In genomic region chr15:98933376-98933775, GRCh38 we compare ENCODE assay signal across 1 cellular context.
TF ChIP-seq lines count a peak whose summit lies in the region.

No MANE protein-coding gene starts in this region.

TF ChIP-seq in WTC11, 78 proteins besides CTCF, POLR2A, EP300 and RAD21 (continued from another document):
- no peak for TF ChIP-seq ARID4B (CRISPR knock-in tag; IDR thresholded peaks at IDR 0.05; ENCODE audit: borderline replicate concordance)
- TF ChIP-seq USF2 (CRISPR knock-in tag; IDR thresholded peaks at IDR 0.05): no peak
- no peak for TF ChIP-seq E2F4 (CRISPR knock-in tag; IDR thresholded peaks at IDR 0.05; ENCODE audit: borderline replicate concordance, low read depth)
- no peak for TF ChIP-seq NR1H2 (CRISPR knock-in tag; IDR thresholded peaks at IDR 0.05)
- TF ChIP-seq ZNF317 (CRISPR knock-in tag; IDR thresholded peaks at IDR 0.05; ENCODE audit: borderline replicate concordance, low read depth): no peak
